In the genomic region with DNA sequence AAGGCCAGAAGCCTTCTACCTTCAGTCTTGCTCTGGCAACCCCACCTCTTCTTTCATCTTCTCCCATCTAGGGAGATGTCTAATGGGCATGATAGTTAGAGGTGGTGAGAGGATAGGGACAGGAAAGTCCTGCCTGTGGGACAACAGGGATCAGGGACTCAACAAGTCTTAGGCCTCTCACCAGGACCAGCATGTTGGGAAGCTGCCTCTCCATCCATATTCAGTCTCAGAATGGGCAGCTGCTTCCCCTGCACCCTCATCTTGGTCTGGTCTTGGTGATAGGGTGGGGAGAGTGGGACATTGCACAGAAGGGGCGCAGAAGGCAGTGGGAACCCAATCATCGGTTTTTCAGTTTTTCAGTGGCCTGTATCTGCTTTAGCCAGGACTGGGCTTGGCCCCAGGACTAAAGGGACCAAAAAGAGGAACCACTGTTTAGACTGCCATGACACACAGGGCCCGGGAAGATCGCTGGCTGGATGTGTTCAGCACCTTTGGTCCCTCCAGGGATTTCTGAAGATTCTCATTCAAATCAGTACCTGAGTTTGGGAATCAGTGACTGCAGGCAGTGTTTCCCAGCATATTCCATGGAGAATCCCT, we compare ENCODE assay signal across 21 cellular contexts. TPM values are rescaled to one million over a fixed set of nuclear protein-coding genes. Genes with fewer than 3 reads are reported as not detected.
"Had no signal": no experiment of that assay in that cellular context is flagged by ENCODE, and none has a peak within 500 bp of the region (broad histone marks: within the 10 kb centered on the region; RNA-seq: fewer than 3 reads in every experiment).

No MANE protein-coding gene starts in this region.

- FAIRE-seq: astrocyte had no signal

- H3K27ac ChIP-seq: adrenal gland, breast epithelium, parathyroid adenoma, thoracic aorta, upper lobe of right lung, WERI-Rb-1 had no signal

- H3K36me3 ChIP-seq: adrenal gland, breast epithelium, thoracic aorta, upper lobe of right lung, WERI-Rb-1 had no signal

- H3K4me2 ChIP-seq: smooth muscle cell had no signal

- H3K4me3 Mint-ChIP-seq: naive thymus-derived CD8-positive, alpha-beta T cell; stimulated activated effector memory CD8-positive, alpha-beta T cell treated with anti-CD3 and anti-CD28 coated beads, Interleukin-12 subunit alpha, Interleukin-12 subunit beta, amount 100 ng/mL, for 72 hours had no signal

- H2AFZ ChIP-seq: parathyroid adenoma had no signal

- H3K79me2 ChIP-seq: parathyroid adenoma had no signal

- H3K4me3 ChIP-seq: adrenal gland, breast epithelium, mucosa of descending colon, smooth muscle cell, thoracic aorta, upper lobe of right lung had no signal

- H3K36me3 Mint-ChIP-seq: stimulated activated effector memory CD8-positive, alpha-beta T cell treated with anti-CD3 and anti-CD28 coated beads, Interleukin-12 subunit alpha, Interleukin-12 subunit beta, amount 100 ng/mL, for 72 hours had no signal

- H3K4me1 Mint-ChIP-seq: stimulated activated effector memory CD8-positive, alpha-beta T cell treated with anti-CD3 and anti-CD28 coated beads, Interleukin-12 subunit alpha, Interleukin-12 subunit beta, amount 100 ng/mL, for 72 hours had no signal

- ATAC-seq: sciatic nerve had no signal

- H3K27me3 ChIP-seq: adrenal gland, breast epithelium, upper lobe of right lung had no signal

- H3K27ac Mint-ChIP-seq: activated naive CD4-positive, alpha-beta T cell treated with anti-CD3 and anti-CD28 coated beads, Interleukin-2, amount 50 U/mL, for 72 hours; naive thymus-derived CD8-positive, alpha-beta T cell; stimulated activated effector memory CD8-positive, alpha-beta T cell treated with anti-CD3 and anti-CD28 coated beads, Interleukin-12 subunit alpha, Interleukin-12 subunit beta, amount 100 ng/mL, for 72 hours had no signal

- H3K9me3 Mint-ChIP-seq: dendritic cell treated with granulocyte-macrophage colony-stimulating factor and Interleukin-4, amounts not matched to agents 40 ng/mL and 50 ng/mL, for 4 days; stimulated activated effector memory CD8-positive, alpha-beta T cell treated with anti-CD3 and anti-CD28 coated beads, Interleukin-12 subunit alpha, Interleukin-12 subunit beta, amount 100 ng/mL, for 72 hours had no signal

- H3K9ac ChIP-seq: parathyroid adenoma had no signal

- H3K9me3 ChIP-seq: adrenal gland, breast epithelium, mucosa of descending colon, thoracic aorta, upper lobe of right lung had no signal

- DNase-seq: activated CD4-positive, alpha-beta T cell treated with anti-CD3 and anti-CD28 coated beads, Interleukin-2, amount 50 U/mL, for 48 hours; activated gamma-delta T cell; adrenal gland; effector CD8-positive, alpha-beta T cell; mucosa of descending colon; naive thymus-derived CD8-positive, alpha-beta T cell; stimulated activated CD4-positive, alpha-beta T cell treated with anti-CD3 and anti-CD28 coated beads, Interleukin-4, amount 100 ng/mL, for 1 hour; upper lobe of right lung had no signal

- H3K4me1 ChIP-seq: adrenal gland, breast epithelium, parathyroid adenoma had no signal

RNA-seq across cellular contexts. Expression of gene RHEX, which starts 12.7 kb away (rescaled TPM):
- total RNA-seq: activated naive CD4-positive, alpha-beta T cell treated with anti-CD3 and anti-CD28 coated beads, Interleukin-2, amount 50 U/mL, for 72 hours; adrenal gland; astrocyte; cerebellum; smooth muscle cell had no signal
- polyA plus RNA-seq: naive thymus-derived CD8-positive, alpha-beta T cell; smooth muscle cell had no signal

RNA-seq across cellular contexts. Expression of gene CTSE, which starts 42.0 kb away (rescaled TPM):
- total RNA-seq: activated naive CD4-positive, alpha-beta T cell treated with anti-CD3 and anti-CD28 coated beads, Interleukin-2, amount 50 U/mL, for 72 hours; adrenal gland; astrocyte; cerebellum; naive thymus-derived CD8-positive, alpha-beta T cell; smooth muscle cell had no signal
- polyA plus RNA-seq: naive thymus-derived CD8-positive, alpha-beta T cell; smooth muscle cell had no signal

RNA-seq across cellular contexts. Expression of gene AVPR1B, which starts 51.5 kb away (rescaled TPM):
- total RNA-seq: activated naive CD4-positive, alpha-beta T cell treated with anti-CD3 and anti-CD28 coated beads, Interleukin-2, amount 50 U/mL, for 72 hours; adrenal gland; astrocyte; breast epithelium; cerebellum; esophagus mucosa; liver; naive thymus-derived CD8-positive, alpha-beta T cell; sciatic nerve; smooth muscle cell; thoracic aorta; upper lobe of right lung had no signal
- polyA plus RNA-seq: adrenal gland; liver; naive thymus-derived CD8-positive, alpha-beta T cell; smooth muscle cell had no signal
